In genomic region chr5:135034186-135034962, GRCh38 we compare ENCODE assay signal across 8 cellular contexts. TPM values are rescaled to one million over a fixed set of nuclear protein-coding genes. Genes with fewer than 3 reads are reported as not detected.
DNase-seq lines count a peak whose midpoint lies in the region; ATAC-seq and TF ChIP-seq lines count a peak whose summit lies in the region.

Gene PITX1 (minus strand): TSS chr5:135034228. CDS start chr5:135033881, 347 bp downstream.

- TF ChIP-seq POLR2A in lower leg skin (IDR thresholded peaks at IDR 0.05) = no peak

- peaks cover 37% of the 10 kb centered on the region for H3K4me1 Mint-ChIP-seq in CD8-positive, alpha-beta T cell (ENCODE audit: low read depth)

- H3K4me2 ChIP-seq in PC-9 = peak within 1 kb of the TSS; percentile 92

- DNase-seq in CD8-positive, alpha-beta T cell = no peak
- DNase-seq in HL-60 (ENCODE audit: low read depth in 1 of 2, low spot score in 1 of 2) (peak in 1 of 2 experiments; percentile 34), PC-9 (peak; percentile 62 to 79), brain microvascular endothelial cell (no peak), lower leg skin (ENCODE audit: low spot score in 2 of 2) (no peak), stromal cell of bone marrow (ENCODE audit: low read depth) (peak; percentile 28), GM19238 (ENCODE audit: insufficient read length, low spot score) (no peak)

- H3K79me2 ChIP-seq in PC-9 (ENCODE audit: low read depth) = peaks cover 41% of the 10 kb centered on the region

- in situ Hi-C loops in brain microvascular endothelial cell (cut with HindIII; ENCODE audit: low pct_ligation_motif_present, low sequenced_read_pairs) = no loop called here

- no peaks in the 10 kb centered on the region for H3K9me2 ChIP-seq in PC-9 (ENCODE audit: insufficient read depth)

- no peaks in the 10 kb centered on the region for H3K9me3 Mint-ChIP-seq in CD8-positive, alpha-beta T cell

- ATAC-seq in CD8-positive, alpha-beta T cell = no peak
- no peak for ATAC-seq in GM21447 (IDR thresholded peaks at IDR 0.05; ENCODE audit: unreplicated experiment)

- POLR2A ChIA-PET in CD8-positive, alpha-beta T cell (lab: Charles Lee) = no interaction called here
- POLR2A ChIA-PET in PC-9 (lab: Charles Lee; ENCODE audit: unreplicated experiment) = no interaction called here

- peak within 1 kb of the TSS; percentile 95 for H2AFZ ChIP-seq in PC-9

- peak within 1 kb of the TSS; percentile 30 for H3K4me3 ChIP-seq in CD8-positive, alpha-beta T cell (ENCODE audit: low read depth, low read length)
- peak within 1 kb of the TSS; percentile 52 for H3K4me3 ChIP-seq in HL-60 (replicated peaks; ENCODE audit: insufficient read depth, low read length)
- peak within 1 kb of the TSS; percentile 100 for H3K4me3 ChIP-seq in PC-9
- H3K4me3 ChIP-seq in brain microvascular endothelial cell (ENCODE audit: low read depth, low read length) = peak within 1 kb of the TSS; percentile 31
- H3K4me3 ChIP-seq in lower leg skin (ENCODE audit: low read depth, poor library complexity, severe bottlenecking) = peak within 1 kb of the TSS; percentile 28

- BruUV-seq in PC-9 (replicated peaks; lab: Mats Ljungman, UMichigan) = TSS peak; percentile 73

- intact Hi-C loops in CD8-positive, alpha-beta T cell (cut with DNase I, micrococcal nuclease) = no loop called here
- intact Hi-C loops in PC-9 (cut with micrococcal nuclease; ENCODE audit: unreplicated experiment) (loop anchor here (2.0 to 10.0 kb wide), 2 partner anchors 50 to 94 kb away; no protein-coding TSS in a partner anchor), lower leg skin (cut with DNase I; ENCODE audit: low total_unique reads) (no loop called here)

- no peak within 1 kb of the TSS for H3K27ac Mint-ChIP-seq in CD8-positive, alpha-beta T cell

- no peak for TF ChIP-seq CTCF in CD8-positive, alpha-beta T cell (IDR thresholded peaks at IDR 0.05)
- TF ChIP-seq CTCF in HL-60 (IDR thresholded peaks at IDR 0.05; ENCODE audit: insufficient read depth, low read length) (no peak), PC-9 (conservative IDR thresholded peaks at IDR 0.05) (no peak), brain microvascular endothelial cell (IDR thresholded peaks at IDR 0.05; ENCODE audit: low read depth, low read length, missing control alignments) (no peak), lower leg skin (IDR thresholded peaks at IDR 0.05) (no peak)

- no peaks in the 10 kb centered on the region for H4K20me1 ChIP-seq in PC-9 (ENCODE audit: insufficient read depth)

- no peaks in the 10 kb centered on the region for H3K9me3 ChIP-seq in CD8-positive, alpha-beta T cell (ENCODE audit: low read length)
- no peaks in the 10 kb centered on the region for H3K9me3 ChIP-seq in PC-9 (ENCODE audit: insufficient read depth, low read depth)

- H3K4me1 ChIP-seq in CD8-positive, alpha-beta T cell (ENCODE audit: insufficient read depth, low read length) = peaks cover 34% of the 10 kb centered on the region
- H3K4me1 ChIP-seq in PC-9 (replicated peaks; ENCODE audit: insufficient read depth) = peaks cover 17% of the 10 kb centered on the region

- peaks cover 59% of the 10 kb centered on the region for H3K27me3 ChIP-seq in CD8-positive, alpha-beta T cell (ENCODE audit: insufficient read depth, low read length)
- peaks cover 15% of the 10 kb centered on the region for H3K27me3 ChIP-seq in HL-60 (ENCODE audit: insufficient read depth, poor library complexity, severe bottlenecking)
- no peaks in the 10 kb centered on the region for H3K27me3 ChIP-seq in PC-9 (ENCODE audit: insufficient read depth, low read depth)
- H3K27me3 ChIP-seq in brain microvascular endothelial cell (replicated peaks) = peaks cover 91% of the 10 kb centered on the region

- no peak within 1 kb of the TSS for H3K27ac ChIP-seq in CD8-positive, alpha-beta T cell (ENCODE audit: low read depth, low read length)
- H3K27ac ChIP-seq in HL-60 (replicated peaks) = peak within 1 kb of the TSS; percentile 56
- H3K27ac ChIP-seq in PC-9 = peak within 1 kb of the TSS; percentile 70
- no peak within 1 kb of the TSS for H3K27ac ChIP-seq in brain microvascular endothelial cell

- CTCF ChIA-PET in CD8-positive, alpha-beta T cell (lab: Charles Lee) = no interaction called here
- CTCF ChIA-PET in PC-9 (lab: Charles Lee) = no interaction called here

- peaks cover 5% of the 10 kb centered on the region; the same call in 1 of the 2 replicates for H3F3A ChIP-seq in PC-9 (ENCODE audit: insufficient read depth, low read depth)

- no peaks in the 10 kb centered on the region for H3K36me3 ChIP-seq in CD8-positive, alpha-beta T cell (ENCODE audit: insufficient read depth, low read length)
- H3K36me3 ChIP-seq in PC-9 (ENCODE audit: low read depth) (no peaks in the 10 kb centered on the region), brain microvascular endothelial cell (replicated peaks) (no peaks in the 10 kb centered on the region)

- H3K36me3 Mint-ChIP-seq in CD8-positive, alpha-beta T cell = no peaks in the 10 kb centered on the region

- H3K27me3 Mint-ChIP-seq in CD8-positive, alpha-beta T cell (ENCODE audit: low read depth) = peaks cover 70% of the 10 kb centered on the region

- WGBS in lower leg skin, 2 donors = 6 to 13% methylated on average over 22 to 48 of the region's 71 CpGs

- H3K4me3 Mint-ChIP-seq in CD8-positive, alpha-beta T cell = peak within 1 kb of the TSS; percentile 78

RNA-seq across cellular contexts. Expression of gene PITX1, which starts in this region (rescaled TPM):
- total RNA-seq in CD8-positive, alpha-beta T cell = not detected
- 27.8 and 38.9 TPM in 2 replicates for total RNA-seq in PC-9 (2021)
- 1 to 10 TPM in 2 of 4 donors, under 1 TPM in 2; 0.15 to 3.9 (median 1.6) TPM for total RNA-seq in lower leg skin

Comparison
In these comparisons a context has a peak if more than half of its experiments do, and no peak if none do; other contexts are left out.
1. DNase-seq: peak in PC-9 (2 of 2) and stromal cell of bone marrow (single experiment); none in CD8-positive, alpha-beta T cell (0 of 7), brain microvascular endothelial cell (single experiment), lower leg skin (0 of 2) and GM19238 (single experiment).
2. H3K27ac ChIP-seq: peak in HL-60 (single experiment) and PC-9 (single experiment); none in CD8-positive, alpha-beta T cell (single experiment) and brain microvascular endothelial cell (single experiment).
3. H3K4me3 ChIP-seq: peak in every context shown above with its lines; median percentile 100 in PC-9; 52 in HL-60; 31 in brain microvascular endothelial cell; 30 in CD8-positive, alpha-beta T cell; 28 in lower leg skin.